8 cellular contexts compared by ENCODE assay signal in the genomic region with DNA sequence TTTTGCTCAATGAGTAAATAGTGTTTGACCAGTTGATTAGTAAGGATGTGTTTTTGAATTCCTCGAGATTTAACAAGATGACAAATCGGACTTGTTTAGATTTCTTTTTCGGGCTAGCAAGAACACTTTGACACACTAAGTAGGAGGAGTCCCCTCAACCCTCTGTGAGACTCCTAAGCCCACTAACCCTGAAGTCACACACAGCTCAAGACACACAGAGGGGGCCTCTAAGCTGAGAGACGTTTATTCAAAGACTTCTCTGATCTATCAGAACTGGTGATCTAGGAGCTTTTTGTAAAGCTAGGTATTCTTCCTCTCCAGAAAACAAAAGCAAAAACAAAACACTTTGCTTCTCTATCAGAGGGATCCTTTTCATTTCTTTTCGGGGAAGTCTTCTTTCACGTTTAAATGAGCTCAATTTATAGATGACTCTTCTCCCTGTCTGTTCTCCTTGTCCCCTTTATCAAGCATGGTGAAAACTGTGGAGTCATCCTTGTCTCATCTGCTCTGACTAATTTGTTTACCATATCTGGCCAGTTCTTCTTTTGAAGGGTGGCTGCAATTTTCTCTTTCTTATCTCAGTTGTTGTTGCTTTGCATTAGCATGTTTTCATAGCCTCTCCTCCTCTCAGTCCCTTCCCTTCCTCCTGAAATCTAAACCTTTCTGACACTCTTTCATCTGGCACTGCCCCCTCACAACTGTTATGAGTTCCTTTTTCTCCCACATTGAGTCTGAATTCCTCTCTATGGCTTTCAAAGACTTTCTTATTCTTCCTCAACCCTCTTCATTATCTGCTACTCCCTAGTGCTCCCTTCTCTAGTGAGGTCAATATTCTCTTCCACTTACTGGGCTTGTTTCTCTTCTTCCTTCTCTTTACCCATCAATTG.
A peak's percentile ranks its signal among the peaks of the same experiment; 100 is the strongest.
DNase-seq lines count a peak whose midpoint lies in the region; ATAC-seq and TF ChIP-seq lines count a peak whose summit lies in the region.

No MANE protein-coding gene starts in this region.

- H3K4me3 ChIP-seq in AG10803 (ENCODE audit: low read length): peak overlapping the region; percentile 22
- no peak overlapping the region for H3K4me3 ChIP-seq in RWPE2 (ENCODE audit: severe bottlenecking)
- peak overlapping the region; percentile 6 to 18 for H3K4me3 ChIP-seq in foreskin fibroblast (ENCODE audit: low read depth in 1 of 2, low read length in 2 of 2)

- H3K27ac ChIP-seq in RWPE2 (ENCODE audit: poor library complexity, severe bottlenecking): peak overlapping the region; percentile 98

- H3K9me3 ChIP-seq in RWPE2 (ENCODE audit: severe bottlenecking): no peaks in the 10 kb centered on the region

- H3K4me1 ChIP-seq in RWPE2 (ENCODE audit: insufficient read depth, poor library complexity, severe bottlenecking): peaks cover 46% of the 10 kb centered on the region

- no peak; the same call in 2 of the 3 replicates for ATAC-seq in RWPE2 (ENCODE audit: low read depth)

- no peaks in the 10 kb centered on the region for H3K27me3 ChIP-seq in RWPE2 (ENCODE audit: insufficient read depth, poor library complexity, severe bottlenecking)

- DNase-seq in AG10803 (ENCODE audit: low read depth) (peak; percentile 57), HCEC 1CT (peak; percentile 90), RWPE2 (ENCODE audit: low spot score) (no peak), foreskin fibroblast (peak; percentile 72 to 82), mucosa of gallbladder (ENCODE audit: low spot score) (no peak), islet precursor cell (no peak), Ammon's horn (ENCODE audit: low spot score) (no peak)
- DNase-seq in activated CD4-positive, alpha-beta T cell treated with anti-CD3 and anti-CD28 coated beads, Interleukin-2, amount 50 U/mL, for 4 hours: no peak

- H3K36me3 ChIP-seq in RWPE2 (ENCODE audit: low read depth): no peaks in the 10 kb centered on the region

- no peak for TF ChIP-seq CTCF in AG10803 (conservative IDR thresholded peaks at IDR 0.05; ENCODE audit: low read length)
- no peak for TF ChIP-seq CTCF in RWPE2 (IDR thresholded peaks at IDR 0.05; ENCODE audit: poor library complexity, severe bottlenecking)
- TF ChIP-seq CTCF in foreskin fibroblast (IDR thresholded peaks at IDR 0.05; ENCODE audit: low read depth, low read length): no peak

Comparison
In these comparisons a context has a peak if more than half of its experiments do, and no peak if none do; other contexts are left out.
1. DNase-seq: peak in AG10803 (single experiment), HCEC 1CT (single experiment) and foreskin fibroblast (2 of 2); none in RWPE2 (single experiment), mucosa of gallbladder (single experiment), islet precursor cell (single experiment), activated CD4-positive, alpha-beta T cell treated with anti-CD3 and anti-CD28 coated beads, Interleukin-2, amount 50 U/mL, for 4 hours (0 of 2) and Ammon's horn (single experiment).